8 cellular contexts compared by ENCODE assay signal in the genomic region with DNA sequence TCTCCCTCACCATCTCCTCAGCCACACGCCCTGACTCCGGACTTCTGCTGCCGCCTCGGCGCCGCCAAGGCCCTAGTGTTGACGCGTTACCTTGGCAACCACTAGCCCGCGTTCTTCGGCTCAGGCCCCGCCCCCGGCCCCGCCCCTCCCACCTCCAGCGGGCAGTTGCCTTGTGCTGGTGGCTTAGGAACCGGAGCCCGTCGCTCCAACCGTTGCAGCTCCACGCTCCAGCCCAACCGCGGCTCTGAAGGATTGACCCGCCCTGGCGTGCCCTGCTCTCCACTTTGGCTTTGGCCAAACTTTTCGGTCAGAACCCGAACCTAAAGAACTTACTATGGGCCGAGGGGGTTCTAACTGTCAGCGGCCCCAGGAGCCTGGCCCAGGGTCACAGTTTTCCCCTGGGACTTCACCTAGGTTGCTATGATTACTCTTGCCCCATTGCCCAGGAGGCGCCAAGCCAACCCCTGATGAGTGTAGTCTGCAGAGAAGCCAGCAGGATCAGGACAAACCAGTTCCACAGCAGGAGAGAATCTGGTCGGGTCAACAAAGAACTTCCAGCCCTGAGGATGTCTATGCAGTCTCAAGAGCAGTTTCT. TPM values are rescaled to one million over a fixed set of nuclear protein-coding genes. Genes with fewer than 3 reads are reported as not detected.
DNase-seq lines count a peak whose midpoint lies in the region; ATAC-seq and TF ChIP-seq lines count a peak whose summit lies in the region.

A gene with protein sequence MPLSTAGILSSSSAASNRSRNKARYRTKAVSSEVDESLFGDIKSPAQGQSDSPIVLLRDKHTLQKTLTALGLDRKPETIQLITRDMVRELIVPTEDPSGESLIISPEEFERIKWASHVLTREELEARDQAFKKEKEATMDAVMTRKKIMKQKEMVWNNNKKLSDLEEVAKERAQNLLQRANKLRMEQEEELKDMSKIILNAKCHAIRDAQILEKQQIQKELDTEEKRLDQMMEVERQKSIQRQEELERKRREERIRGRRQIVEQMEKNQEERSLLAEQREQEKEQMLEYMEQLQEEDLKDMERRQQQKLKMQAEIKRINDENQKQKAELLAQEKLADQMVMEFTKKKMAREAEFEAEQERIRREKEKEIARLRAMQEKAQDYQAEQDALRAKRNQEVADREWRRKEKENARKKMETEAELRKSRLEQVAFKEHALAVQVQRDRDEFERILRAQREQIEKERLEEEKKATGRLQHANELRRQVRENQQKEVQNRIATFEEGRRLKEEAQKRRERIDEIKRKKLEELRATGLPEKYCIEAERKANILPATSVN (minus strand): TSS at position 80 of the 595 bp plus-strand sequence. CDS start 67 bp downstream, at position 13.

- peaks cover 0 to 29% of the 10 kb centered on the region in 2 donors for H3K4me1 ChIP-seq in thoracic aorta (ENCODE audit: control insufficient read depth in 1 of 2, low read depth in 2 of 2)

- no peaks in the 10 kb centered on the region for H3K36me3 Mint-ChIP-seq in brain
- peaks cover 0 to 6% (median 3%) of the 10 kb centered on the region in 3 donors for H3K36me3 Mint-ChIP-seq in immature natural killer cell

- no peaks in the 10 kb centered on the region for H3K27me3 ChIP-seq in thoracic aorta (replicated peaks; ENCODE audit: insufficient read depth)

- H3K36me3 ChIP-seq in thoracic aorta = no peaks in the 10 kb centered on the region

- H3K9me3 ChIP-seq in thoracic aorta = no peaks in the 10 kb centered on the region

- H3K4me3 Mint-ChIP-seq in brain (peak within 1 kb of the TSS; percentile 58 to 87 (median 80)), immature natural killer cell (no peak within 1 kb of the TSS)

- H3K9me3 Mint-ChIP-seq in brain (peaks cover 8 to 21% (median 10%) of the 10 kb centered on the region in 5 experiments), immature natural killer cell (peaks cover 0 to under 1% (median 0%) of the 10 kb centered on the region in 6 donors)

- H3K4me1 Mint-ChIP-seq in brain (peaks cover 29% of the 10 kb centered on the region), immature natural killer cell (peaks cover 16% of the 10 kb centered on the region in 2 donors)

- H3K27me3 Mint-ChIP-seq in brain (peaks cover 13% of the 10 kb centered on the region), immature natural killer cell (ENCODE audit: low read depth in 3 of 3) (peaks cover 6 to 13% (median 9%) of the 10 kb centered on the region in 3 donors)

- H3K27ac Mint-ChIP-seq in brain (peak within 1 kb of the TSS in 4 of 5 experiments; percentile 50 to 94 (median 82)), immature natural killer cell (peak within 1 kb of the TSS in 5 of 6 donors; percentile 8 to 82 (median 60))

- peak; percentile 62 for DNase-seq in EL
- DNase-seq in NCI-H128 (lab: John Stamatoyannopoulos, UW; ENCODE audit: unreplicated experiment) = peak; percentile 21
- peak in 2 of 3 donors; percentile 17 to 33 for DNase-seq in immature natural killer cell
- DNase-seq in thoracic aorta (ENCODE audit: low spot score) = peak; percentile 63
- DNase-seq in T-helper 1 cell = no peak
- no peak for DNase-seq in NCI-H1694 treated with DMSO at 0.1 percent for 48 hours (lab: John Stamatoyannopoulos, UW)

- peak within 1 kb of the TSS; percentile 26 for H3K4me3 ChIP-seq in thoracic aorta

- peak within 1 kb of the TSS; percentile 63 to 71 for H3K27ac ChIP-seq in thoracic aorta

- ATAC-seq in thoracic aorta (ENCODE audit: insufficient number of reproducible peaks, low FRiP score, low read depth) = peak; percentile 34
- ATAC-seq in GM21381 (IDR thresholded peaks at IDR 0.05; ENCODE audit: unreplicated experiment) = no peak

- TF ChIP-seq CTCF in brain (conservative IDR thresholded peaks at IDR 0.05) (no peak), thoracic aorta (IDR thresholded peaks at IDR 0.05) (no peak)

RNA-seq across cellular contexts. Expression of the gene that starts here (rescaled TPM):
- 0.98 TPM for polyA plus RNA-seq in brain (ENCODE audit: insufficient read depth, low read depth, low replicate concordance)
- under 1 TPM in 1 of 3 donors, not detected in 2; 0.36 TPM for polyA plus RNA-seq in immature natural killer cell
- 1 to 10 TPM in 1 of 2 donors, under 1 TPM in 1; 0.95 to 2.1 TPM for total RNA-seq in thoracic aorta

Comparison
In these comparisons a context has a peak if more than half of its experiments do, and no peak if none do; other contexts are left out.
1. Peak in DNase-seq in immature natural killer cell; RNA of the gene not detected or under 1 TPM.
2. DNase-seq: peak in EL (single experiment), NCI-H128 (single experiment) and thoracic aorta (single experiment); none in T-helper 1 cell (0 of 5) and NCI-H1694 treated with DMSO at 0.1 percent for 48 hours (single experiment).
3. H3K4me3 Mint-ChIP-seq: peak in brain (5 of 5); none in immature natural killer cell (0 of 5).